In the genomic region with DNA sequence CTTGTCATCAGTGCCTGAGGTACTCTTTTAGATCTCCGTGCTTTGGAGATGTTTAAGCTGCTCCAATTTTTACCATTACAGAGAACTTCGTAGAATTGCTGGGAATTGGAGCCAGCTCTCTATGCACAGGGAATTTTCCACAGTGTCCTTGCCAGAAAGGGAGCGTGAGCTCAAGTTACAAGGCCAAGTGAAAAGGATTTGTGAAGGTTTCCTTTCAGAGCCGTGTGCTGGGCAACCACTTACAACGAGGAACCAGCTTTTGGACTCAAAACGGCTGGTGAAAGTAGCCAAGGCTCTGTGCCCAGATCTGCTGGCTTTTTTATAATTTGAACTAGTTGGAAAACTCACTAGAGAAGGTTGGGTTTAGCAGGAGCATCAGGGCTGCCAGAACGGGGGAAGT, we compare ENCODE assay signal across 11 cellular contexts.
DNase-seq lines count a peak whose midpoint lies in the region; ATAC-seq, FAIRE-seq and TF ChIP-seq lines count a peak whose summit lies in the region.
"Had no signal": no experiment of that assay in that cellular context is flagged by ENCODE, and none has a peak within 500 bp of the region (broad histone marks: within the 10 kb centered on the region; RNA-seq: fewer than 3 reads in every experiment).

No MANE protein-coding gene starts in this region.

- H3K9me3 Mint-ChIP-seq in activated T-helper 2 cell treated with anti-CD3 and anti-CD28 coated beads, Interferon-gamma antibody, Interleukin-2, Interleukin-4, amounts not matched to agents 10 μg/mL and 5 μg/mL and 100 μg/mL, durations not matched to agents 14 hours and 24 hours and 36 hours: peaks cover 9% of the 10 kb centered on the region

- H3K4ac ChIP-seq in neuronal stem cell (ENCODE audit: low read length): no peak overlapping the region

- H3K27ac ChIP-seq in neuronal stem cell (replicated peaks; ENCODE audit: low read length): no peak overlapping the region
- H3K27ac ChIP-seq: BLaER1 treated with 17β-estradiol and CSF1 and Interleukin-3, amounts not matched to agents 10 nM and 100 nM had no signal

- no CpG with 5 or more reads among the region's 7 CpGs for WGBS in neuronal stem cell (ENCODE audit: extremely low coverage in 2 of 2, insufficient read length in 2 of 2, insufficient replicate concordance in 1 of 2), 2 donors

- no peaks in the 10 kb centered on the region for H3K4me1 Mint-ChIP-seq in activated T-helper 2 cell treated with anti-CD3 and anti-CD28 coated beads, Interferon-gamma antibody, Interleukin-2, Interleukin-4, amounts not matched to agents 10 μg/mL and 5 μg/mL and 100 μg/mL, durations not matched to agents 14 hours and 24 hours and 36 hours (ENCODE audit: low read depth)

- CTCF ChIA-PET in HEK293T (lab: Yijun Ruan, JAX): interaction anchor here (1.2 kb wide), 1 partner anchor 66 kb away, joined by 3 read pairs; no protein-coding TSS in a partner anchor

- H3K4me2 ChIP-seq in neuronal stem cell (ENCODE audit: insufficient read depth, low read length, poor library complexity, severe bottlenecking): no peak overlapping the region
- H3K4me2 ChIP-seq: BLaER1 treated with 17β-estradiol and CSF1 and Interleukin-3, amounts not matched to agents 10 nM and 100 nM had no signal

- no peak overlapping the region for H3K23ac ChIP-seq in neuronal stem cell (ENCODE audit: low read depth, low read length, poor library complexity)

- no peak for ATAC-seq in HG02623 (IDR thresholded peaks at IDR 0.05; ENCODE audit: unreplicated experiment)
- ATAC-seq in HG03045 (IDR thresholded peaks at IDR 0.05; ENCODE audit: unreplicated experiment): no peak
- ATAC-seq: left colon had no signal

- H3K36me3 ChIP-seq in neuronal stem cell (replicated peaks in 1 of 2; ENCODE audit: control insufficient read depth in 2 of 2, insufficient read depth in 2 of 2, low read length in 2 of 2): no peaks in the 10 kb centered on the region
- H3K36me3 ChIP-seq: BLaER1 treated with 17β-estradiol and CSF1 and Interleukin-3, amounts not matched to agents 10 nM and 100 nM had no signal

- H4K8ac ChIP-seq in neuronal stem cell (ENCODE audit: low read depth, low read length): no peak overlapping the region

- H2BK120ac ChIP-seq in neuronal stem cell (ENCODE audit: low read depth, low read length): no peak overlapping the region

- peaks cover 9% of the 10 kb centered on the region for H3K27me3 Mint-ChIP-seq in activated T-helper 2 cell treated with anti-CD3 and anti-CD28 coated beads, Interferon-gamma antibody, Interleukin-2, Interleukin-4, amounts not matched to agents 10 μg/mL and 5 μg/mL and 100 μg/mL, durations not matched to agents 14 hours and 24 hours and 36 hours (ENCODE audit: low read depth)

- peak; percentile 51 for DNase-seq in NCI-H446 treated with DMSO at 0.1 percent for 48 hours (lab: John Stamatoyannopoulos, UW)
- DNase-seq in fibroblast of peridontal ligament (ENCODE audit: extremely low read depth): peak; percentile 95
- DNase-seq in neuronal stem cell (ENCODE audit: low spot score): no peak
- no peak for DNase-seq in activated T-helper 2 cell treated with anti-CD3 and anti-CD28 coated beads, Interferon-gamma antibody, Interleukin-2, Interleukin-4, amounts not matched to agents 10 μg/mL and 5 μg/mL and 100 μg/mL, durations not matched to agents 14 hours and 24 hours and 36 hours (ENCODE audit: low spot score)
- no peak for DNase-seq in HEK293T (ENCODE audit: extremely low spot score)
- DNase-seq: left colon; stimulated activated CD4-positive, alpha-beta T cell treated with anti-CD3 and anti-CD28 coated beads, Interleukin-4, amount 100 ng/mL, for 24 hours had no signal

- no peak overlapping the region for H4K91ac ChIP-seq in neuronal stem cell (ENCODE audit: low read depth, low read length, poor library complexity)

- H3K9ac ChIP-seq in neuronal stem cell (ENCODE audit: low read depth, low read length, poor library complexity): no peak overlapping the region
- H3K9ac ChIP-seq: BLaER1 treated with 17β-estradiol and CSF1 and Interleukin-3, amounts not matched to agents 10 nM and 100 nM had no signal

- peak; percentile 97 for FAIRE-seq in A204.1 (lab: Jason Lieb, UNC)

- H3K14ac ChIP-seq in neuronal stem cell (ENCODE audit: low read length): no peak overlapping the region

- peaks cover 4 to 7% of the 10 kb centered on the region in 2 donors for H3K9me3 ChIP-seq in neuronal stem cell (replicated peaks in 1 of 2; ENCODE audit: control insufficient read depth in 2 of 2, insufficient read depth in 1 of 2, low read depth in 1 of 2, low read length in 2 of 2)

- H3K4me1 ChIP-seq in neuronal stem cell (ENCODE audit: control insufficient read depth in 2 of 2, insufficient read depth in 1 of 2, low read depth in 1 of 2, low read length in 2 of 2): peaks cover 26 to 54% of the 10 kb centered on the region in 2 donors

- no peak overlapping the region for H2AK5ac ChIP-seq in neuronal stem cell (ENCODE audit: low read depth, low read length)

- no peak overlapping the region for H2BK5ac ChIP-seq in neuronal stem cell (ENCODE audit: low read length)

- no peaks in the 10 kb centered on the region for H3K27me3 ChIP-seq in neuronal stem cell (ENCODE audit: control insufficient read depth in 3 of 3, insufficient read depth in 3 of 3, low read depth in 1 of 3, low read length in 3 of 3)
- H3K27me3 ChIP-seq: BLaER1 treated with 17β-estradiol and CSF1 and Interleukin-3, amounts not matched to agents 10 nM and 100 nM had no signal

- H3K4me3 Mint-ChIP-seq in activated T-helper 2 cell treated with anti-CD3 and anti-CD28 coated beads, Interferon-gamma antibody, Interleukin-2, Interleukin-4, amounts not matched to agents 10 μg/mL and 5 μg/mL and 100 μg/mL, durations not matched to agents 14 hours and 24 hours and 36 hours (ENCODE audit: low read depth): no peak overlapping the region

- no peak overlapping the region for H2BK12ac ChIP-seq in neuronal stem cell (ENCODE audit: low read length)

- no peak overlapping the region for H3K27ac Mint-ChIP-seq in activated T-helper 2 cell treated with anti-CD3 and anti-CD28 coated beads, Interferon-gamma antibody, Interleukin-2, Interleukin-4, amounts not matched to agents 10 μg/mL and 5 μg/mL and 100 μg/mL, durations not matched to agents 14 hours and 24 hours and 36 hours

- H3K18ac ChIP-seq in neuronal stem cell (ENCODE audit: low read length): no peak overlapping the region

- no peak overlapping the region for H3K4me3 ChIP-seq in neuronal stem cell (ENCODE audit: low read length in 2 of 2)
- H3K4me3 ChIP-seq: BLaER1 treated with 17β-estradiol and CSF1 and Interleukin-3, amounts not matched to agents 10 nM and 100 nM had no signal

- H2BK15ac ChIP-seq in neuronal stem cell (ENCODE audit: low read length): no peak overlapping the region

- POLR2A ChIA-PET in HEK293T (lab: Yijun Ruan, JAX): interaction anchor here (0.9 kb wide), 1 partner anchor 8 kb away, joined by 3 read pairs; no protein-coding TSS in a partner anchor

- H3K36me3 Mint-ChIP-seq in activated T-helper 2 cell treated with anti-CD3 and anti-CD28 coated beads, Interferon-gamma antibody, Interleukin-2, Interleukin-4, amounts not matched to agents 10 μg/mL and 5 μg/mL and 100 μg/mL, durations not matched to agents 14 hours and 24 hours and 36 hours (ENCODE audit: low read depth): no peaks in the 10 kb centered on the region

- no peaks in the 10 kb centered on the region for H3K79me1 ChIP-seq in neuronal stem cell (ENCODE audit: low read depth, low read length)

- H2AFZ ChIP-seq in neuronal stem cell (ENCODE audit: low read length): peak overlapping the region; percentile 5

- intact Hi-C loops in activated T-helper 2 cell treated with anti-CD3 and anti-CD28 coated beads, Interferon-gamma antibody, Interleukin-2, Interleukin-4, amounts not matched to agents 10 μg/mL and 5 μg/mL and 100 μg/mL, durations not matched to agents 14 hours and 24 hours and 36 hours (cut with micrococcal nuclease): no loop called here

TF ChIP-seq in HEK293T, 16 proteins besides CTCF, POLR2A, EP300 and RAD21:
- TF ChIP-seq FOXM1 (IDR thresholded peaks at IDR 0.05; ENCODE audit: borderline replicate concordance) (no peak), CTBP1 (IDR thresholded peaks at IDR 0.05; ENCODE audit: borderline replicate concordance) (no peak), TARDBP (IDR thresholded peaks at IDR 0.05) (no peak), ARNT (IDR thresholded peaks at IDR 0.05) (no peak), NFRKB (IDR thresholded peaks at IDR 0.05) (no peak), ZNF384 (IDR thresholded peaks at IDR 0.05) (no peak), HDGF (IDR thresholded peaks at IDR 0.05; ENCODE audit: borderline replicate concordance) (no peak), BHLHE40 (IDR thresholded peaks at IDR 0.05; ENCODE audit: borderline replicate concordance) (no peak), ELF4 (IDR thresholded peaks at IDR 0.05) (no peak), LEF1 (IDR thresholded peaks at IDR 0.05; ENCODE audit: borderline replicate concordance) (no peak), SP1 (IDR thresholded peaks at IDR 0.05) (no peak), FOXA1 (IDR thresholded peaks at IDR 0.05) (no peak), FOXK2 (IDR thresholded peaks at IDR 0.05) (no peak), SUZ12 (IDR thresholded peaks at IDR 0.05) (no peak), L3MBTL2 (conservative IDR thresholded peaks at IDR 0.05) (no peak)
- TF ChIP-seq, protein P1, sequence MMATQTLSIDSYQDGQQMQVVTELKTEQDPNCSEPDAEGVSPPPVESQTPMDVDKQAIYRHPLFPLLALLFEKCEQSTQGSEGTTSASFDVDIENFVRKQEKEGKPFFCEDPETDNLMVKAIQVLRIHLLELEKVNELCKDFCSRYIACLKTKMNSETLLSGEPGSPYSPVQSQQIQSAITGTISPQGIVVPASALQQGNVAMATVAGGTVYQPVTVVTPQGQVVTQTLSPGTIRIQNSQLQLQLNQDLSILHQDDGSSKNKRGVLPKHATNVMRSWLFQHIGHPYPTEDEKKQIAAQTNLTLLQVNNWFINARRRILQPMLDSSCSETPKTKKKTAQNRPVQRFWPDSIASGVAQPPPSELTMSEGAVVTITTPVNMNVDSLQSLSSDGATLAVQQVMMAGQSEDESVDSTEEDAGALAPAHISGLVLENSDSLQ (IDR thresholded peaks at IDR 0.05): no peak
TF ChIP-seq in HEK293T: peak in this region for 0.

Comparison
In these comparisons a context has a peak if more than half of its experiments do, and no peak if none do; other contexts are left out.
1. DNase-seq: peak in NCI-H446 treated with DMSO at 0.1 percent for 48 hours (single experiment) and fibroblast of peridontal ligament (single experiment); none in neuronal stem cell (single experiment), activated T-helper 2 cell treated with anti-CD3 and anti-CD28 coated beads, Interferon-gamma antibody, Interleukin-2, Interleukin-4, amounts not matched to agents 10 μg/mL and 5 μg/mL and 100 μg/mL, durations not matched to agents 14 hours and 24 hours and 36 hours (single experiment) and HEK293T (single experiment).